ENCODE assay signal across 1 cellular context in the genomic region with DNA sequence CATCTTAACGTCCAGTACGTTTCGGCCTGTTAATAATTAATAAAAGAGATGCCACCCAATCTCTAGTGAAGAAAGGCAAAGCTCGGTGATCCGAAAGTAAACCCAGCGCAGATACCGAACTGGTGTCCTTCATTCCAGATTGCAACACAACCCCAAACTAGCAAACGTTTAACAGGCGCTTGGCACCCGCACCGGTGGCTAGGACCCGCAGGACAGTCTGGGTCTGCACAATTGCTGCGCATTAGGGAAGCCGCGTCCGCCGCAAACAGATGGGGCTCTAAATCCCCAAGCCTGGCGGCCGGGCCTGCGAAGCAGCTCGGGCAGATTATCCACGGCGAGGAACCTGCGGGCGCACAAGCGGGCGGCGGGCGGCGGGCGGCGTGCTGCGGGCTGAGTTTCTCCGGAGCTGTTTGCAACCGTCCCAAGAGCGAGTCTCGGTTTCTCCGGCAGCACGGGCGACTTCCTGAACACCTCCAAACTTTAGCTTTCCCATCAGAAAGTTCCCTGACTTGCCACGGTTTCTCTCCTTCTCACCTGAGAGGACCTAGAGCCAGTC.
TF ChIP-seq lines count a peak whose summit lies in the region.

No MANE protein-coding gene starts in this region.

TF ChIP-seq in HepG2, 621 proteins besides CTCF, POLR2A, EP300 and RAD21 (continued from another document and continues in another):
- TF ChIP-seq, protein P1, sequence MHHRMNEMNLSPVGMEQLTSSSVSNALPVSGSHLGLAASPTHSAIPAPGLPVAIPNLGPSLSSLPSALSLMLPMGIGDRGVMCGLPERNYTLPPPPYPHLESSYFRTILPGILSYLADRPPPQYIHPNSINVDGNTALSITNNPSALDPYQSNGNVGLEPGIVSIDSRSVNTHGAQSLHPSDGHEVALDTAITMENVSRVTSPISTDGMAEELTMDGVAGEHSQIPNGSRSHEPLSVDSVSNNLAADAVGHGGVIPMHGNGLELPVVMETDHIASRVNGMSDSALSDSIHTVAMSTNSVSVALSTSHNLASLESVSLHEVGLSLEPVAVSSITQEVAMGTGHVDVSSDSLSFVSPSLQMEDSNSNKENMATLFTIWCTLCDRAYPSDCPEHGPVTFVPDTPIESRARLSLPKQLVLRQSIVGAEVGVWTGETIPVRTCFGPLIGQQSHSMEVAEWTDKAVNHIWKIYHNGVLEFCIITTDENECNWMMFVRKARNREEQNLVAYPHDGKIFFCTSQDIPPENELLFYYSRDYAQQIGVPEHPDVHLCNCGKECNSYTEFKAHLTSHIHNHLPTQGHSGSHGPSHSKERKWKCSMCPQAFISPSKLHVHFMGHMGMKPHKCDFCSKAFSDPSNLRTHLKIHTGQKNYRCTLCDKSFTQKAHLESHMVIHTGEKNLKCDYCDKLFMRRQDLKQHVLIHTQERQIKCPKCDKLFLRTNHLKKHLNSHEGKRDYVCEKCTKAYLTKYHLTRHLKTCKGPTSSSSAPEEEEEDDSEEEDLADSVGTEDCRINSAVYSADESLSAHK (CRISPR knock-in tag; IDR thresholded peaks at IDR 0.05; ENCODE audit: borderline replicate concordance), result no peak
- TF ChIP-seq, protein P2, sequence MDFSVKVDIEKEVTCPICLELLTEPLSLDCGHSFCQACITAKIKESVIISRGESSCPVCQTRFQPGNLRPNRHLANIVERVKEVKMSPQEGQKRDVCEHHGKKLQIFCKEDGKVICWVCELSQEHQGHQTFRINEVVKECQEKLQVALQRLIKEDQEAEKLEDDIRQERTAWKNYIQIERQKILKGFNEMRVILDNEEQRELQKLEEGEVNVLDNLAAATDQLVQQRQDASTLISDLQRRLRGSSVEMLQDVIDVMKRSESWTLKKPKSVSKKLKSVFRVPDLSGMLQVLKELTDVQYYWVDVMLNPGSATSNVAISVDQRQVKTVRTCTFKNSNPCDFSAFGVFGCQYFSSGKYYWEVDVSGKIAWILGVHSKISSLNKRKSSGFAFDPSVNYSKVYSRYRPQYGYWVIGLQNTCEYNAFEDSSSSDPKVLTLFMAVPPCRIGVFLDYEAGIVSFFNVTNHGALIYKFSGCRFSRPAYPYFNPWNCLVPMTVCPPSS (IDR thresholded peaks at IDR 0.05), result no peak
- TF ChIP-seq, protein P3, sequence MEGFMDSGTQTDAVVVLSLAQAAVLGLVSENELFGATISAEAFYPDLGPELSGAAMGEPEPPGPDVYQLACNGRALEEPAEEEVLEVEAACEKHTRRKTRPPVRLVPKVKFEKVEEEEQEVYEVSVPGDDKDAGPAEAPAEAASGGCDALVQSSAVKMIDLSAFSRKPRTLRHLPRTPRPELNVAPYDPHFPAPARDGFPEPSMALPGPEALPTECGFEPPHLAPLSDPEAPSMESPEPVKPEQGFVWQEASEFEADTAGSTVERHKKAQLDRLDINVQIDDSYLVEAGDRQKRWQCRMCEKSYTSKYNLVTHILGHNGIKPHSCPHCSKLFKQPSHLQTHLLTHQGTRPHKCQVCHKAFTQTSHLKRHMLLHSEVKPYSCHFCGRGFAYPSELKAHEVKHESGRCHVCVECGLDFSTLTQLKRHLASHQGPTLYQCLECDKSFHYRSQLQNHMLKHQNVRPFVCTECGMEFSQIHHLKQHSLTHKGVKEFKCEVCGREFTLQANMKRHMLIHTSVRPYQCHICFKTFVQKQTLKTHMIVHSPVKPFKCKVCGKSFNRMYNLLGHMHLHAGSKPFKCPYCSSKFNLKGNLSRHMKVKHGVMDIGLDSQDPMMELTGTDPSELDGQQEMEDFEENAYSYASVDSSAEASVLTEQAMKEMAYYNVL (CRISPR knock-in tag; IDR thresholded peaks at IDR 0.05; ENCODE audit: borderline replicate concordance), result peak; percentile 84
- no peak for TF ChIP-seq NR2F1 (CRISPR knock-in tag; IDR thresholded peaks at IDR 0.05)
- TF ChIP-seq ZNF530 (CRISPR knock-in tag; IDR thresholded peaks at IDR 0.05; ENCODE audit: low read depth), result no peak
- TF ChIP-seq MED1 (CRISPR knock-in tag; IDR thresholded peaks at IDR 0.05), result peak; percentile 85
- TF ChIP-seq, protein P4, sequence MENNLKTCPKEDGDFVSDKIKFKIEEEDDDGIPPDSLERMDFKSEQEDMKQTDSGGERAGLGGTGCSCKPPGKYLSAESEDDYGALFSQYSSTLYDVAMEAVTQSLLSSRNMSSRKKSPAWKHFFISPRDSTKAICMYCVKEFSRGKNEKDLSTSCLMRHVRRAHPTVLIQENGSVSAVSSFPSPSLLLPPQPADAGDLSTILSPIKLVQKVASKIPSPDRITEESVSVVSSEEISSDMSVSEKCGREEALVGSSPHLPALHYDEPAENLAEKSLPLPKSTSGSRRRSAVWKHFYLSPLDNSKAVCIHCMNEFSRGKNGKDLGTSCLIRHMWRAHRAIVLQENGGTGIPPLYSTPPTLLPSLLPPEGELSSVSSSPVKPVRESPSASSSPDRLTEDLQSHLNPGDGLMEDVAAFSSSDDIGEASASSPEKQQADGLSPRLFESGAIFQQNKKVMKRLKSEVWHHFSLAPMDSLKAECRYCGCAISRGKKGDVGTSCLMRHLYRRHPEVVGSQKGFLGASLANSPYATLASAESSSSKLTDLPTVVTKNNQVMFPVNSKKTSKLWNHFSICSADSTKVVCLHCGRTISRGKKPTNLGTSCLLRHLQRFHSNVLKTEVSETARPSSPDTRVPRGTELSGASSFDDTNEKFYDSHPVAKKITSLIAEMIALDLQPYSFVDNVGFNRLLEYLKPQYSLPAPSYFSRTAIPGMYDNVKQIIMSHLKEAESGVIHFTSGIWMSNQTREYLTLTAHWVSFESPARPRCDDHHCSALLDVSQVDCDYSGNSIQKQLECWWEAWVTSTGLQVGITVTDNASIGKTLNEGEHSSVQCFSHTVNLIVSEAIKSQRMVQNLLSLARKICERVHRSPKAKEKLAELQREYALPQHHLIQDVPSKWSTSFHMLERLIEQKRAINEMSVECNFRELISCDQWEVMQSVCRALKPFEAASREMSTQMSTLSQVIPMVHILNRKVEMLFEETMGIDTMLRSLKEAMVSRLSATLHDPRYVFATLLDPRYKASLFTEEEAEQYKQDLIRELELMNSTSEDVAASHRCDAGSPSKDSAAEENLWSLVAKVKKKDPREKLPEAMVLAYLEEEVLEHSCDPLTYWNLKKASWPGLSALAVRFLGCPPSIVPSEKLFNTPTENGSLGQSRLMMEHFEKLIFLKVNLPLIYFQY (CRISPR knock-in tag; IDR thresholded peaks at IDR 0.05; ENCODE audit: borderline replicate concordance), result peak; percentile 81
- no peak for TF ChIP-seq NFIC (IDR thresholded peaks at IDR 0.05; ENCODE audit: low read length)
- TF ChIP-seq ZSCAN9 (CRISPR knock-in tag; IDR thresholded peaks at IDR 0.05; ENCODE audit: borderline replicate concordance), result no peak
- no peak for TF ChIP-seq IKZF1 (IDR thresholded peaks at IDR 0.05)
- no peak for TF ChIP-seq U2AF2 (IDR thresholded peaks at IDR 0.05; ENCODE audit: low read depth, low read length)
- TF ChIP-seq ZNF20 (CRISPR knock-in tag; IDR thresholded peaks at IDR 0.05), result no peak
- TF ChIP-seq MEIS2 (CRISPR knock-in tag; IDR thresholded peaks at IDR 0.05), result peak; percentile 80
- TF ChIP-seq, protein P5, sequence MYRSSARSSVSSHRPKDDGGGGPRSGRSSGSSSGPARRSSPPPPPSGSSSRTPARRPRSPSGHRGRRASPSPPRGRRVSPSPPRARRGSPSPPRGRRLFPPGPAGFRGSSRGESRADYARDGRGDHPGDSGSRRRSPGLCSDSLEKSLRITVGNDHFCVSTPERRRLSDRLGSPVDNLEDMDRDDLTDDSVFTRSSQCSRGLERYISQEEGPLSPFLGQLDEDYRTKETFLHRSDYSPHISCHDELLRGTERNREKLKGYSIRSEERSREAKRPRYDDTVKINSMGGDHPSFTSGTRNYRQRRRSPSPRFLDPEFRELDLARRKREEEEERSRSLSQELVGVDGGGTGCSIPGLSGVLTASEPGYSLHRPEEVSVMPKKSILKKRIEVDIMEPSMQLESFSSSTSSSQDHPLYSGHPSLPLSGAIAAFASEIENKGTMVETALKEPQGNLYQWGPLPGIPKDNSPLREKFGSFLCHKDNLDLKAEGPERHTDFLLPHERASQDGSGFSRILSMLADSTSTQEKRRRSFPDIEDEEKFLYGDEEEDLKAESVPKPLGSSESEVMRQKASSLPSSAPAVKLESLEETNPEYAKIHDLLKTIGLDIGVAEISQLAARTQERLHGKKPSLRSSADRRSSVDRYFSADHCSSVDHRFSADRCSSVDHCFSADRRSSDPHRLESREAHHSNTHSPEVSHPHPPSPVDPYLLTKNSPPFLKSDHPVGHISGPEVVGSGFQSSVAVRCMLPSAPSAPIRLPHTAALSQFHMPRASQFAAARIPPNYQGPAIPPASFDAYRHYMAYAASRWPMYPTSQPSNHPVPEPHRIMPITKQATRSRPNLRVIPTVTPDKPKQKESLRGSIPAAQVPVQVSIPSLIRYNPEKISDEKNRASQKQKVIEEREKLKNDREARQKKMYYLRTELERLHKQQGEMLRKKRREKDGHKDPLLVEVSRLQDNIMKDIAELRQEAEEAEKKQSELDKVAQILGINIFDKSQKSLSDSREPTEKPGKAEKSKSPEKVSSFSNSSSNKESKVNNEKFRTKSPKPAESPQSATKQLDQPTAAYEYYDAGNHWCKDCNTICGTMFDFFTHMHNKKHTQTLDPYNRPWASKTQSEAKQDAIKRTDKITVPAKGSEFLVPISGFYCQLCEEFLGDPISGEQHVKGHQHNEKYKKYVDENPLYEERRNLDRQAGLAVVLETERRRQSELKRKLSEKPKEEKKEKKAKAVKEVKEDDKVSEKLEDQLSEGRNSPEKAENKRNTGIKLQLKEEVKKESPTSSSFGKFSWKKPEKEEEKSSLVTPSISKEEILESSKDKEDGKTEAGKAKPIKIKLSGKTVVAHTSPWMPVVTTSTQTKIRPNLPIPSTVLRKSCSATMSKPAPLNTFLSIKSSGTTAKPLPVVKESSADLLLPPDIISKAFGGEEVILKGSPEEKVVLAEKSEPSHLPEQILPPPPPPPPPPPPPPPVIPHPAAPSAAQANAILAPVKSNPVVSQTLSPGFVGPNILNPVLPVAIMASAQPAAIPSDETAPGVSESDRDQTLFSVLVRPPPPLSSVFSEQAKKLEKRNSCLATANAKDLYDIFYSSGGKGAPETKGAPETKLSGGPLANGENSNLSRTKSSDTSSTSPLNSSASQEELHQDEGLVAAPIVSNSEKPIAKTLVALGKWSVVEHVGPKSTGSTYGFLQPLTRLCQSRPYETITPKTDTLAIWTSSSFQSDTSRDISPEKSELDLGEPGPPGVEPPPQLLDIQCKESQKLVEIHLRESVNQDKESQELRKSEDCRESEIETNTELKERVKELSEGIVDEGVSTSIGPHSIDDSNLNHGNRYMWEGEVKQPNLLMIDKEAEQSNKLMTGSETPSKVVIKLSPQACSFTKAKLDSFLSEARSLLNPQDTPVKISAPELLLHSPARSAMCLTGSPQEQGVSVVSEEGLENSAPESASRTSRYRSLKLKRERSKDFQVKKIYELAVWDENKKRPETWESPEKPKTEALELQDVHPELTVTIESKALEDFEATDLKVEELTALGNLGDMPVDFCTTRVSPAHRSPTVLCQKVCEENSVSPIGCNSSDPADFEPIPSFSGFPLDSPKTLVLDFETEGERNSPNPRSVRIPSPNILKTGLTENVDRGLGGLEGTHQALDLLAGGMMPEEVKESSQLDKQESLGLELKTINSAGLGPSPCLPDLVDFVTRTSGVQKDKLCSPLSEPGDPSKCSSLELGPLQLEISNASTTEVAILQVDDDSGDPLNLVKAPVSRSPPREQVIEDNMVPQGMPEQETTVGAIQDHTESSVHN (CRISPR knock-in tag; IDR thresholded peaks at IDR 0.05), result no peak
- TF ChIP-seq, protein P6, sequence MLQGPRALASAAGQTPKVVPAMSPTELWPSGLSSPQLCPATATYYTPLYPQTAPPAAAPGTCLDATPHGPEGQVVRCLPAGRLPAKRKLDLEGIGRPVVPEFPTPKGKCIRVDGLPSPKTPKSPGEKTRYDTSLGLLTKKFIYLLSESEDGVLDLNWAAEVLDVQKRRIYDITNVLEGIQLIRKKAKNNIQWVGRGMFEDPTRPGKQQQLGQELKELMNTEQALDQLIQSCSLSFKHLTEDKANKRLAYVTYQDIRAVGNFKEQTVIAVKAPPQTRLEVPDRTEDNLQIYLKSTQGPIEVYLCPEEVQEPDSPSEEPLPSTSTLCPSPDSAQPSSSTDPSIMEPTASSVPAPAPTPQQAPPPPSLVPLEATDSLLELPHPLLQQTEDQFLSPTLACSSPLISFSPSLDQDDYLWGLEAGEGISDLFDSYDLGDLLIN (CRISPR knock-in tag; IDR thresholded peaks at IDR 0.05; ENCODE audit: borderline replicate concordance), result no peak
- peak; percentile 36; the same call in 1 of the 2 replicates for TF ChIP-seq NCOR1 (IDR thresholded peaks at IDR 0.05; ENCODE audit: borderline replicate concordance, low read length)
- TF ChIP-seq, protein P7, sequence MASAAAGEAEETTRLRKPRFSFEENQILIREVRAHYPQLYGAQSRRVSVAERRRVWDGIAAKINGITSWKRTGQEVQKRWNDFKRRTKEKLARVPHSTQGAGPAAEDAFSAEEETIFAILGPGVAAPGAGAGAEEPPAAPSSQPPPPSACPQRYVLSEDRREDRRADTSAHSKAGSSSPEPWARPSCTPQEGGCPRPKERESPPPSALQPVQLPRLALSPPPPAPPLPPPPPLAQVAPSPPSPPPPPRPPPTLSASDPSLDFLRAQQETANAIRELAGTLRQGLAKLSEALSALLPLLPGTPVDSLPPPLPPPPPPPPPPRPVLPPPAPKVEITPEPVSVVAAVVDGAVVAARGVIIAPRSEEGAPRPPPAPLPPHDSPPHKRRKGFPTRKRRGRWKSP (CRISPR knock-in tag; IDR thresholded peaks at IDR 0.05), result peak; percentile 77
- no peak for TF ChIP-seq ZFYVE20 (CRISPR knock-in tag; IDR thresholded peaks at IDR 0.05; ENCODE audit: borderline replicate concordance, low read depth)
- TF ChIP-seq IRX3 (CRISPR knock-in tag; IDR thresholded peaks at IDR 0.05; ENCODE audit: borderline replicate concordance, low read depth), result no peak
- TF ChIP-seq, protein P8, sequence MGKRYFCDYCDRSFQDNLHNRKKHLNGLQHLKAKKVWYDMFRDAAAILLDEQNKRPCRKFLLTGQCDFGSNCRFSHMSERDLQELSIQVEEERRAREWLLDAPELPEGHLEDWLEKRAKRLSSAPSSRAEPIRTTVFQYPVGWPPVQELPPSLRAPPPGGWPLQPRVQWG (CRISPR knock-in tag; IDR thresholded peaks at IDR 0.05; ENCODE audit: borderline replicate concordance, low read depth), result no peak
- peak; percentile 35; the same call in 1 of the 2 replicates for TF ChIP-seq NFKB2 (CRISPR knock-in tag; IDR thresholded peaks at IDR 0.05; ENCODE audit: borderline replicate concordance)
- TF ChIP-seq KLF9 (CRISPR knock-in tag; IDR thresholded peaks at IDR 0.05; ENCODE audit: low read depth), result no peak
- no peak for TF ChIP-seq CHD2 (IDR thresholded peaks at IDR 0.05; ENCODE audit: low read depth, low read length)
- TF ChIP-seq ZNF570 (CRISPR knock-in tag; IDR thresholded peaks at IDR 0.05; ENCODE audit: borderline replicate concordance), result no peak
- TF ChIP-seq ZMYM4 (CRISPR knock-in tag; IDR thresholded peaks at IDR 0.05), result peak; percentile 49
- TF ChIP-seq, protein P9, sequence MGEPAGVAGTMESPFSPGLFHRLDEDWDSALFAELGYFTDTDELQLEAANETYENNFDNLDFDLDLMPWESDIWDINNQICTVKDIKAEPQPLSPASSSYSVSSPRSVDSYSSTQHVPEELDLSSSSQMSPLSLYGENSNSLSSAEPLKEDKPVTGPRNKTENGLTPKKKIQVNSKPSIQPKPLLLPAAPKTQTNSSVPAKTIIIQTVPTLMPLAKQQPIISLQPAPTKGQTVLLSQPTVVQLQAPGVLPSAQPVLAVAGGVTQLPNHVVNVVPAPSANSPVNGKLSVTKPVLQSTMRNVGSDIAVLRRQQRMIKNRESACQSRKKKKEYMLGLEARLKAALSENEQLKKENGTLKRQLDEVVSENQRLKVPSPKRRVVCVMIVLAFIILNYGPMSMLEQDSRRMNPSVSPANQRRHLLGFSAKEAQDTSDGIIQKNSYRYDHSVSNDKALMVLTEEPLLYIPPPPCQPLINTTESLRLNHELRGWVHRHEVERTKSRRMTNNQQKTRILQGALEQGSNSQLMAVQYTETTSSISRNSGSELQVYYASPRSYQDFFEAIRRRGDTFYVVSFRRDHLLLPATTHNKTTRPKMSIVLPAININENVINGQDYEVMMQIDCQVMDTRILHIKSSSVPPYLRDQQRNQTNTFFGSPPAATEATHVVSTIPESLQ (CRISPR knock-in tag; conservative IDR thresholded peaks at IDR 0.05), result no peak
- no peak for TF ChIP-seq CCAR2 (optimal IDR thresholded peaks at IDR 0.05; ENCODE audit: low read depth, low read length)
- peak; percentile 55; the same call in 1 of the 2 replicates for TF ChIP-seq ZNF264 (CRISPR knock-in tag; IDR thresholded peaks at IDR 0.05)
- TF ChIP-seq ESRRA (CRISPR knock-in tag; IDR thresholded peaks at IDR 0.05; ENCODE audit: low read depth), result no peak
- no peak for TF ChIP-seq MAFG (CRISPR knock-in tag; IDR thresholded peaks at IDR 0.05)
